ENCODE assay signal across 1 cellular context in the genomic region with DNA sequence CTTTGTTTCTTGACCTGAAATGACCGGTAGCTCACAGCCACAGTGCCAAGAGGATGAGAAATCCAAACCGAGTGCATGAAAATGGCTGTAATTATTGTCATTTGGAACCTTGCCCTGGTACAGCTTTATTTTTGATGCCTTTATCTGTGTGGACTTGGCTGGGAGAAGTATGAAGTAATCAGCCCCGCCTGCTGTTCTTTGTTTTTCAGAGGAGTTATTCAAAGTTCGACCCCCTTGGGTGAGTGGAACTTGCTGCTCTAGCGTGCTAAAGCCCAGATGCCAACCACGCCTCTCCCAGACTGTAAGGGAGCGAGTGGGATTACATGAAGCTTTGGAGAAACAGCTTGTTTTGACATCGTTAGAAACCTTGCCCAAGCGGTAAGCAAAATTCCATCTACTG.
TF ChIP-seq lines count a peak whose summit lies in the region.

No MANE protein-coding gene starts in this region.

TF ChIP-seq in H1, 55 proteins besides CTCF, POLR2A, EP300 and RAD21:
- TF ChIP-seq FOSL1 (IDR thresholded peaks at IDR 0.05; ENCODE audit: insufficient read depth, low read depth, low read length) (no peak), CHD1 (IDR thresholded peaks at IDR 0.05; ENCODE audit: low read depth, low read length) (no peak), TCF12 (IDR thresholded peaks at IDR 0.05; ENCODE audit: low read depth, low read length) (no peak), POU5F1 (IDR thresholded peaks at IDR 0.05; ENCODE audit: low read depth, low read length) (no peak), TBP (IDR thresholded peaks at IDR 0.05; ENCODE audit: low read depth, low read length) (no peak), BCL11A (IDR thresholded peaks at IDR 0.05; ENCODE audit: low read depth in 2 of 2, low read length in 2 of 2) (no peak), JUN (IDR thresholded peaks at IDR 0.05; ENCODE audit: low read depth, low read length) (no peak)
- TF ChIP-seq, protein P1, sequence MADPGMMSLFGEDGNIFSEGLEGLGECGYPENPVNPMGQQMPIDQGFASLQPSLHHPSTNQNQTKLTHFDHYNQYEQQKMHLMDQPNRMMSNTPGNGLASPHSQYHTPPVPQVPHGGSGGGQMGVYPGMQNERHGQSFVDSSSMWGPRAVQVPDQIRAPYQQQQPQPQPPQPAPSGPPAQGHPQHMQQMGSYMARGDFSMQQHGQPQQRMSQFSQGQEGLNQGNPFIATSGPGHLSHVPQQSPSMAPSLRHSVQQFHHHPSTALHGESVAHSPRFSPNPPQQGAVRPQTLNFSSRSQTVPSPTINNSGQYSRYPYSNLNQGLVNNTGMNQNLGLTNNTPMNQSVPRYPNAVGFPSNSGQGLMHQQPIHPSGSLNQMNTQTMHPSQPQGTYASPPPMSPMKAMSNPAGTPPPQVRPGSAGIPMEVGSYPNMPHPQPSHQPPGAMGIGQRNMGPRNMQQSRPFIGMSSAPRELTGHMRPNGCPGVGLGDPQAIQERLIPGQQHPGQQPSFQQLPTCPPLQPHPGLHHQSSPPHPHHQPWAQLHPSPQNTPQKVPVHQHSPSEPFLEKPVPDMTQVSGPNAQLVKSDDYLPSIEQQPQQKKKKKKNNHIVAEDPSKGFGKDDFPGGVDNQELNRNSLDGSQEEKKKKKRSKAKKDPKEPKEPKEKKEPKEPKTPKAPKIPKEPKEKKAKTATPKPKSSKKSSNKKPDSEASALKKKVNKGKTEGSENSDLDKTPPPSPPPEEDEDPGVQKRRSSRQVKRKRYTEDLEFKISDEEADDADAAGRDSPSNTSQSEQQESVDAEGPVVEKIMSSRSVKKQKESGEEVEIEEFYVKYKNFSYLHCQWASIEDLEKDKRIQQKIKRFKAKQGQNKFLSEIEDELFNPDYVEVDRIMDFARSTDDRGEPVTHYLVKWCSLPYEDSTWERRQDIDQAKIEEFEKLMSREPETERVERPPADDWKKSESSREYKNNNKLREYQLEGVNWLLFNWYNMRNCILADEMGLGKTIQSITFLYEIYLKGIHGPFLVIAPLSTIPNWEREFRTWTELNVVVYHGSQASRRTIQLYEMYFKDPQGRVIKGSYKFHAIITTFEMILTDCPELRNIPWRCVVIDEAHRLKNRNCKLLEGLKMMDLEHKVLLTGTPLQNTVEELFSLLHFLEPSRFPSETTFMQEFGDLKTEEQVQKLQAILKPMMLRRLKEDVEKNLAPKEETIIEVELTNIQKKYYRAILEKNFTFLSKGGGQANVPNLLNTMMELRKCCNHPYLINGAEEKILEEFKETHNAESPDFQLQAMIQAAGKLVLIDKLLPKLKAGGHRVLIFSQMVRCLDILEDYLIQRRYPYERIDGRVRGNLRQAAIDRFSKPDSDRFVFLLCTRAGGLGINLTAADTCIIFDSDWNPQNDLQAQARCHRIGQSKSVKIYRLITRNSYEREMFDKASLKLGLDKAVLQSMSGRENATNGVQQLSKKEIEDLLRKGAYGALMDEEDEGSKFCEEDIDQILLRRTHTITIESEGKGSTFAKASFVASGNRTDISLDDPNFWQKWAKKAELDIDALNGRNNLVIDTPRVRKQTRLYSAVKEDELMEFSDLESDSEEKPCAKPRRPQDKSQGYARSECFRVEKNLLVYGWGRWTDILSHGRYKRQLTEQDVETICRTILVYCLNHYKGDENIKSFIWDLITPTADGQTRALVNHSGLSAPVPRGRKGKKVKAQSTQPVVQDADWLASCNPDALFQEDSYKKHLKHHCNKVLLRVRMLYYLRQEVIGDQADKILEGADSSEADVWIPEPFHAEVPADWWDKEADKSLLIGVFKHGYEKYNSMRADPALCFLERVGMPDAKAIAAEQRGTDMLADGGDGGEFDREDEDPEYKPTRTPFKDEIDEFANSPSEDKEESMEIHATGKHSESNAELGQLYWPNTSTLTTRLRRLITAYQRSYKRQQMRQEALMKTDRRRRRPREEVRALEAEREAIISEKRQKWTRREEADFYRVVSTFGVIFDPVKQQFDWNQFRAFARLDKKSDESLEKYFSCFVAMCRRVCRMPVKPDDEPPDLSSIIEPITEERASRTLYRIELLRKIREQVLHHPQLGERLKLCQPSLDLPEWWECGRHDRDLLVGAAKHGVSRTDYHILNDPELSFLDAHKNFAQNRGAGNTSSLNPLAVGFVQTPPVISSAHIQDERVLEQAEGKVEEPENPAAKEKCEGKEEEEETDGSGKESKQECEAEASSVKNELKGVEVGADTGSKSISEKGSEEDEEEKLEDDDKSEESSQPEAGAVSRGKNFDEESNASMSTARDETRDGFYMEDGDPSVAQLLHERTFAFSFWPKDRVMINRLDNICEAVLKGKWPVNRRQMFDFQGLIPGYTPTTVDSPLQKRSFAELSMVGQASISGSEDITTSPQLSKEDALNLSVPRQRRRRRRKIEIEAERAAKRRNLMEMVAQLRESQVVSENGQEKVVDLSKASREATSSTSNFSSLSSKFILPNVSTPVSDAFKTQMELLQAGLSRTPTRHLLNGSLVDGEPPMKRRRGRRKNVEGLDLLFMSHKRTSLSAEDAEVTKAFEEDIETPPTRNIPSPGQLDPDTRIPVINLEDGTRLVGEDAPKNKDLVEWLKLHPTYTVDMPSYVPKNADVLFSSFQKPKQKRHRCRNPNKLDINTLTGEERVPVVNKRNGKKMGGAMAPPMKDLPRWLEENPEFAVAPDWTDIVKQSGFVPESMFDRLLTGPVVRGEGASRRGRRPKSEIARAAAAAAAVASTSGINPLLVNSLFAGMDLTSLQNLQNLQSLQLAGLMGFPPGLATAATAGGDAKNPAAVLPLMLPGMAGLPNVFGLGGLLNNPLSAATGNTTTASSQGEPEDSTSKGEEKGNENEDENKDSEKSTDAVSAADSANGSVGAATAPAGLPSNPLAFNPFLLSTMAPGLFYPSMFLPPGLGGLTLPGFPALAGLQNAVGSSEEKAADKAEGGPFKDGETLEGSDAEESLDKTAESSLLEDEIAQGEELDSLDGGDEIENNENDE (IDR thresholded peaks at IDR 0.05; ENCODE audit: insufficient replicate concordance, low read length): no peak
TF ChIP-seq in H1: peak in this region for 0.
